Comparison of ENCODE assay signal across 13 cellular contexts in genomic region chr18:8800041-8800441, GRCh38.
DNase-seq lines count a peak whose midpoint lies in the region; ATAC-seq and TF ChIP-seq lines count a peak whose summit lies in the region.
"Had no signal": no experiment of that assay in that cellular context is flagged by ENCODE, and none has a peak within 500 bp of the region (broad histone marks: within the 10 kb centered on the region; RNA-seq: fewer than 3 reads in every experiment).

No MANE protein-coding gene starts in this region.

- H3K9me3 ChIP-seq in esophagus squamous epithelium, result no peaks in the 10 kb centered on the region

- no peak for TF ChIP-seq POLR2A in esophagus squamous epithelium (IDR thresholded peaks at IDR 0.05)

- H3K27ac ChIP-seq in esophagus squamous epithelium, result peak overlapping the region; percentile 66 to 80 (median 76)
- H3K27ac ChIP-seq: C4-2B had no signal

- peak; percentile 21 for ATAC-seq in omental fat pad (ENCODE audit: low FRiP score)
- ATAC-seq: effector memory CD8-positive, alpha-beta T cell; stimulated activated naive CD8-positive, alpha-beta T cell treated with anti-CD3 and anti-CD28 coated beads, Interleukin-15, amount 100 ng/mL, for 72 hours had no signal

- H3K4me3 ChIP-seq in AG09309 (ENCODE audit: control insufficient read depth, low read depth, low read length), result peak overlapping the region; percentile 4; the same call in 1 of the 2 replicates
- peak overlapping the region in 2 of 4 donors; percentile 5 to 28 for H3K4me3 ChIP-seq in esophagus squamous epithelium
- H3K4me3 ChIP-seq: lung had no signal

- intact Hi-C loops in esophagus squamous epithelium (cut with DNase I), result no loop called here

- peaks cover 0 to 5% (median 0%) of the 10 kb centered on the region in 3 donors for H3K36me3 ChIP-seq in esophagus squamous epithelium

- TF ChIP-seq CTCF in AG09309 (IDR thresholded peaks at IDR 0.05; ENCODE audit: control insufficient read depth, insufficient read depth, low read depth, low read length, missing control alignments), result no peak
- TF ChIP-seq CTCF in esophagus squamous epithelium (IDR thresholded peaks at IDR 0.05), result no peak
- no peak for TF ChIP-seq CTCF in omental fat pad (IDR thresholded peaks at IDR 0.05)

- peaks cover 0 to 36% (median 13%) of the 10 kb centered on the region in 3 donors for H3K4me1 ChIP-seq in esophagus squamous epithelium

- no peak for DNase-seq in AG09309 (ENCODE audit: low read depth)
- DNase-seq in NCI-H446 treated with DMSO at 0.1 percent for 48 hours (lab: John Stamatoyannopoulos, UW), result peak; percentile 91
- DNase-seq in esophagus squamous epithelium (lab: John Stamatoyannopoulos, UW), result no peak
- no peak for DNase-seq in omental fat pad (ENCODE audit: low spot score)
- no peak for DNase-seq in cerebellar nuclear complex (lab: John Stamatoyannopoulos, UW)
- no peak for DNase-seq in NCI-H345 treated with DMSO at 0.1 percent for 48 hours (lab: John Stamatoyannopoulos, UW; ENCODE audit: unreplicated experiment)
- no peak for DNase-seq in activated CD4-positive, alpha-beta T cell treated with anti-CD3 and anti-CD28 coated beads, Interleukin-2, amount 50 U/mL, for 48 hours
- DNase-seq in T-helper 1 cell, result no peak
- DNase-seq: activated effector memory CD4-positive, alpha-beta T cell treated with Interleukin-2 at 50 U/mL for 16 hours; effector memory CD8-positive, alpha-beta T cell; stimulated activated naive CD8-positive, alpha-beta T cell treated with anti-CD3 and anti-CD28 coated beads, Interleukin-15, amount 100 ng/mL, for 72 hours had no signal

- H3K27me3 ChIP-seq in esophagus squamous epithelium, result no peaks in the 10 kb centered on the region

- WGBS in esophagus squamous epithelium, 2 donors, result 26 to 66% methylated on average over 10 of the region's 16 CpGs
